ENCODE assay signal across 15 cellular contexts in the genomic region with DNA sequence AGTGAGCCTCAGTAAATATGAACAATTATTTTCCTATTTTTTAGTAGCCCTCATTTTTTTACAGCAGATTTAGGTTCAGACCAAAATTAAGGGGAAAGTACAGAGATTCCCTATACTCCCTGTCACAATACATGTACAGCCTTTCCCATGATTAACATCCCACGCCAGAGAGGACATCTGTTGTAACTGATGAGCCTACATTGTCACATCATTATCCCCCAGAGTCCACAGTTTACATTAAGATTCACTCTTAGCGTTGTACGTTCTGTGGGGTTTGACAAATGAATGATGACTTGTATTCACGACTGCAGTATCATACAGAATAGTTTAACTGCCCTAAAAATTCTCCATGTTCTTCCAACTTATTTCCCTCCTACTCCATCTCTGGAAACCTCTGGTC.
DNase-seq lines count a peak whose midpoint lies in the region; ATAC-seq and TF ChIP-seq lines count a peak whose summit lies in the region.
"Had no signal": no experiment of that assay in that cellular context is flagged by ENCODE, and none has a peak within 500 bp of the region (broad histone marks: within the 10 kb centered on the region; RNA-seq: fewer than 3 reads in every experiment).

No MANE protein-coding gene starts in this region.

- H3K4me3 ChIP-seq in neural cell (ENCODE audit: low read length) (no peak overlapping the region), ovary (no peak overlapping the region), mesendoderm (ENCODE audit: low read length) (no peak overlapping the region)
- H3K4me3 ChIP-seq: GM23248 had no signal

- no peak overlapping the region for H2AFZ ChIP-seq in neural cell (ENCODE audit: low read depth, low read length)
- H2AFZ ChIP-seq: GM23248 had no signal

- H3K9me3 ChIP-seq in neural cell (ENCODE audit: low read length) (no peaks in the 10 kb centered on the region), ovary (no peaks in the 10 kb centered on the region)
- H3K9me3 ChIP-seq: Caco-2 had no signal

- intact Hi-C loops in ovary (cut with DNase I): no loop called here

- H3K9me2 ChIP-seq in neural cell (ENCODE audit: insufficient read depth, low read length): no peaks in the 10 kb centered on the region

- H4K5ac ChIP-seq in mesendoderm (ENCODE audit: low read length): no peak overlapping the region

- H3K18ac ChIP-seq in mesendoderm (ENCODE audit: low read length): no peak overlapping the region

- peak; percentile 64 for TF ChIP-seq EP300 in neural cell (conservative IDR thresholded peaks at IDR 0.05; ENCODE audit: poor library complexity, severe bottlenecking)
- TF ChIP-seq EP300 in ovary (IDR thresholded peaks at IDR 0.05): no peak

- TF ChIP-seq CTCF in VCaP (conservative IDR thresholded peaks at IDR 0.05) (no peak), neural cell (IDR thresholded peaks at IDR 0.05; ENCODE audit: poor library complexity, severe bottlenecking) (no peak), type B pancreatic cell (conservative IDR thresholded peaks at IDR 0.05) (no peak), ovary (IDR thresholded peaks at IDR 0.05) (no peak)

- H3K9ac ChIP-seq in neural cell (ENCODE audit: low read length) (no peak overlapping the region), mesendoderm (ENCODE audit: low read length) (no peak overlapping the region)
- H3K9ac ChIP-seq: GM23248 had no signal

- H3K23ac ChIP-seq in mesendoderm (ENCODE audit: low read length): no peak overlapping the region

- no peak overlapping the region for H3K4ac ChIP-seq in mesendoderm (ENCODE audit: low read depth, low read length)

- no peak for TF ChIP-seq RAD21 in neural cell (conservative IDR thresholded peaks at IDR 0.05)

- DNase-seq in type B pancreatic cell (ENCODE audit: extremely low spot score, unreplicated experiment): no peak
- no peak for DNase-seq in ovary
- no peak for DNase-seq in mesendoderm
- DNase-seq: C1 segment of cervical spinal cord; Caco-2; CD4-positive, CD25-positive, alpha-beta regulatory T cell; CD8-positive, alpha-beta T cell; DMS153; DND-41; GM23248; H7; HCEC 1CT had no signal

- H2BK120ac ChIP-seq in mesendoderm (ENCODE audit: low read depth, low read length): no peak overlapping the region

- no peak overlapping the region for H4K8ac ChIP-seq in mesendoderm (ENCODE audit: low read depth, low read length)

- peak overlapping the region; percentile 37 for H3K27ac Mint-ChIP-seq in type B pancreatic cell
- H3K27ac Mint-ChIP-seq: CD4-positive, CD25-positive, alpha-beta regulatory T cell; CD8-positive, alpha-beta T cell had no signal

- H3K4me3 Mint-ChIP-seq in type B pancreatic cell: no peak overlapping the region
- H3K4me3 Mint-ChIP-seq: CD4-positive, CD25-positive, alpha-beta regulatory T cell; CD8-positive, alpha-beta T cell had no signal

- H3K56ac ChIP-seq in mesendoderm (ENCODE audit: low read length): no peak overlapping the region

- no peaks in the 10 kb centered on the region for H3K4me1 ChIP-seq in ovary (ENCODE audit: insufficient read depth)
- peaks cover 1% of the 10 kb centered on the region for H3K4me1 ChIP-seq in mesendoderm (ENCODE audit: control insufficient read depth, low read depth, low read length)

- H4K20me1 ChIP-seq in neural cell (ENCODE audit: insufficient read depth): no peaks in the 10 kb centered on the region

- no peaks in the 10 kb centered on the region for H3K36me3 Mint-ChIP-seq in type B pancreatic cell
- H3K36me3 Mint-ChIP-seq: CD4-positive, CD25-positive, alpha-beta regulatory T cell; CD8-positive, alpha-beta T cell had no signal

- no peak for TF ChIP-seq POLR2A in ovary (IDR thresholded peaks at IDR 0.05)

- H3F3A ChIP-seq in neural cell (ENCODE audit: insufficient read depth, low read length, poor library complexity, severe bottlenecking): no peaks in the 10 kb centered on the region

- 45 to 57% (median 52%) methylated on average over 4 of the region's 4 CpGs for WGBS in ovary, 3 donors
- WGBS in mesendoderm (ENCODE audit: extremely low coverage, insufficient coverage, low lambda C conversion rate): no CpG with 5 or more reads among the region's 4 CpGs

- ATAC-seq in HG03460 (IDR thresholded peaks at IDR 0.05; ENCODE audit: unreplicated experiment): no peak
- ATAC-seq: CD8-positive, alpha-beta T cell had no signal

- H3K9me3 Mint-ChIP-seq in type B pancreatic cell: peaks cover 3% of the 10 kb centered on the region

- no peak overlapping the region for H2BK15ac ChIP-seq in mesendoderm (replicated peaks; ENCODE audit: low read depth)

- no peak overlapping the region for H2AK5ac ChIP-seq in mesendoderm (ENCODE audit: low read length)

- H3K79me1 ChIP-seq in mesendoderm (ENCODE audit: low read length): no peaks in the 10 kb centered on the region

- H3K27me3 ChIP-seq in neural cell (ENCODE audit: insufficient read depth, low read depth, low read length) (no peaks in the 10 kb centered on the region), ovary (no peaks in the 10 kb centered on the region), mesendoderm (ENCODE audit: insufficient read depth, low read length, poor library complexity) (no peaks in the 10 kb centered on the region)

- H2BK5ac ChIP-seq in mesendoderm (ENCODE audit: low read length): no peak overlapping the region

- no peaks in the 10 kb centered on the region for H3K79me2 ChIP-seq in neural cell (replicated peaks; ENCODE audit: insufficient read depth, low read length)
- H3K79me2 ChIP-seq in mesendoderm (ENCODE audit: control insufficient read depth, insufficient read depth, low read length): no peaks in the 10 kb centered on the region

- H3K4me1 Mint-ChIP-seq in type B pancreatic cell (ENCODE audit: unreplicated experiment): peaks cover 39% of the 10 kb centered on the region

- H3K27ac ChIP-seq in VCaP (peak overlapping the region; percentile 96), neural cell (ENCODE audit: low read length) (no peak overlapping the region), ovary (no peak overlapping the region), mesendoderm (ENCODE audit: low read depth, low read length) (no peak overlapping the region)
- H3K27ac ChIP-seq: GM23248 had no signal

- no peaks in the 10 kb centered on the region for H3K36me3 ChIP-seq in neural cell (ENCODE audit: insufficient read depth, low read length)
- no peaks in the 10 kb centered on the region for H3K36me3 ChIP-seq in ovary
- H3K36me3 ChIP-seq in mesendoderm (ENCODE audit: control insufficient read depth, insufficient read depth, low read length): no peaks in the 10 kb centered on the region

- H3K4me2 ChIP-seq in neural cell (ENCODE audit: low read length) (no peak overlapping the region), mesendoderm (ENCODE audit: low read length) (no peak overlapping the region)

- peaks cover 3% of the 10 kb centered on the region for H3K27me3 Mint-ChIP-seq in type B pancreatic cell
- H3K27me3 Mint-ChIP-seq: CD4-positive, CD25-positive, alpha-beta regulatory T cell had no signal

TF ChIP-seq in neural cell, 6 proteins besides CTCF, POLR2A, EP300 and RAD21:
- TF ChIP-seq, protein P1, sequence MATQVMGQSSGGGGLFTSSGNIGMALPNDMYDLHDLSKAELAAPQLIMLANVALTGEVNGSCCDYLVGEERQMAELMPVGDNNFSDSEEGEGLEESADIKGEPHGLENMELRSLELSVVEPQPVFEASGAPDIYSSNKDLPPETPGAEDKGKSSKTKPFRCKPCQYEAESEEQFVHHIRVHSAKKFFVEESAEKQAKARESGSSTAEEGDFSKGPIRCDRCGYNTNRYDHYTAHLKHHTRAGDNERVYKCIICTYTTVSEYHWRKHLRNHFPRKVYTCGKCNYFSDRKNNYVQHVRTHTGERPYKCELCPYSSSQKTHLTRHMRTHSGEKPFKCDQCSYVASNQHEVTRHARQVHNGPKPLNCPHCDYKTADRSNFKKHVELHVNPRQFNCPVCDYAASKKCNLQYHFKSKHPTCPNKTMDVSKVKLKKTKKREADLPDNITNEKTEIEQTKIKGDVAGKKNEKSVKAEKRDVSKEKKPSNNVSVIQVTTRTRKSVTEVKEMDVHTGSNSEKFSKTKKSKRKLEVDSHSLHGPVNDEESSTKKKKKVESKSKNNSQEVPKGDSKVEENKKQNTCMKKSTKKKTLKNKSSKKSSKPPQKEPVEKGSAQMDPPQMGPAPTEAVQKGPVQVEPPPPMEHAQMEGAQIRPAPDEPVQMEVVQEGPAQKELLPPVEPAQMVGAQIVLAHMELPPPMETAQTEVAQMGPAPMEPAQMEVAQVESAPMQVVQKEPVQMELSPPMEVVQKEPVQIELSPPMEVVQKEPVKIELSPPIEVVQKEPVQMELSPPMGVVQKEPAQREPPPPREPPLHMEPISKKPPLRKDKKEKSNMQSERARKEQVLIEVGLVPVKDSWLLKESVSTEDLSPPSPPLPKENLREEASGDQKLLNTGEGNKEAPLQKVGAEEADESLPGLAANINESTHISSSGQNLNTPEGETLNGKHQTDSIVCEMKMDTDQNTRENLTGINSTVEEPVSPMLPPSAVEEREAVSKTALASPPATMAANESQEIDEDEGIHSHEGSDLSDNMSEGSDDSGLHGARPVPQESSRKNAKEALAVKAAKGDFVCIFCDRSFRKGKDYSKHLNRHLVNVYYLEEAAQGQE (IDR thresholded peaks at IDR 0.05; ENCODE audit: borderline replicate concordance): no peak
- TF ChIP-seq POLR2AphosphoS5 (IDR thresholded peaks at IDR 0.05): peak; percentile 81
